In genomic region chr11:78564037-78564888, GRCh38 we compare ENCODE assay signal across 8 cellular contexts. TPM values are rescaled to one million over a fixed set of nuclear protein-coding genes. Genes with fewer than 3 reads are reported as not detected.
A peak's percentile ranks its signal among the peaks of the same experiment; 100 is the strongest.
DNase-seq lines count a peak whose midpoint lies in the region; ATAC-seq, FAIRE-seq and TF ChIP-seq lines count a peak whose summit lies in the region.

No MANE protein-coding gene starts in this region.

- no peak overlapping the region for H3K4me3 ChIP-seq in CD8-positive, alpha-beta T cell (ENCODE audit: low read depth, low read length)
- no peak overlapping the region for H3K4me3 ChIP-seq in H1 (ENCODE audit: extremely low read depth in 1 of 4, insufficient read depth in 2 of 4, low read depth in 3 of 4, low read length in 4 of 4)

- H2AFZ ChIP-seq in H1 (ENCODE audit: low read length): no peak overlapping the region

- no peak overlapping the region for H2BK20ac ChIP-seq in H1 (ENCODE audit: low read length)

- H4K20me1 ChIP-seq in H1 (replicated peaks in 1 of 2; ENCODE audit: control insufficient read depth in 1 of 2, insufficient read depth in 2 of 2, low read length in 2 of 2): peaks cover 0 to 1% of the 10 kb centered on the region in 2 experiments

- H3K4ac ChIP-seq in H1 (replicated peaks; ENCODE audit: insufficient read length, low read depth, low read length): no peak overlapping the region

- CTCF ChIA-PET in CD8-positive, alpha-beta T cell (lab: Charles Lee): interaction anchor here (0.6 to 5.7 kb wide), 30 partner anchors 10 to 521 kb away, joined by 3 to 58 read pairs (median 4); partner anchors contain the start of genes ALG8, GAB2, NARS2 and NDUFC2
- CTCF ChIA-PET in H1 (lab: Charles Lee; ENCODE audit: partially characterized antibody): interaction anchor here (0.6 to 3.9 kb wide), 60 partner anchors 10 to 1032 kb away, joined by 3 to 36 read pairs (median 4); partner anchors contain the start of gene NARS2

- H3K4me2 ChIP-seq in H1 (ENCODE audit: insufficient read depth in 1 of 2, low read depth in 2 of 2, low read length in 2 of 2): no peak overlapping the region

- H2BK5ac ChIP-seq in H1 (ENCODE audit: low read depth, low read length): no peak overlapping the region

- no peak overlapping the region for H3K14ac ChIP-seq in H1 (ENCODE audit: insufficient read length)

- H3K4me1 Mint-ChIP-seq in CD8-positive, alpha-beta T cell (ENCODE audit: low read depth): peaks cover 39% of the 10 kb centered on the region

- no peak overlapping the region for H2BK15ac ChIP-seq in H1 (ENCODE audit: low read length)

- 94% methylated on average over 4 of the region's 4 CpGs; no CpG with 5 or more reads in 1 of the 2 experiments for WGBS in H1 (ENCODE audit: extremely low coverage in 1 of 2, insufficient coverage in 1 of 2, insufficient read length in 1 of 2, insufficient replicate concordance in 2 of 2, low coverage in 1 of 2, low lambda C conversion rate in 2 of 2, missing lambda C conversion rate in 1 of 2), 2 experiments

- peaks cover 59% of the 10 kb centered on the region for H3K36me3 Mint-ChIP-seq in CD8-positive, alpha-beta T cell

- TF ChIP-seq CTCF in CD8-positive, alpha-beta T cell (IDR thresholded peaks at IDR 0.05): peak; percentile 81
- TF ChIP-seq CTCF in H1 (IDR thresholded peaks at IDR 0.05; ENCODE audit: control extremely low read depth in 1 of 3, insufficient read depth in 1 of 3, low read depth in 1 of 3, low read length in 3 of 3): peak in 2 of 3 experiments; percentile 28 to 46; a peak in 2 of 4 replicates

- H3K9me3 Mint-ChIP-seq in CD8-positive, alpha-beta T cell: no peaks in the 10 kb centered on the region

- H3K4me3 Mint-ChIP-seq in CD8-positive, alpha-beta T cell: no peak overlapping the region

- DNase-seq in CD8-positive, alpha-beta T cell: peak in 5 of 7 experiments; percentile 3 to 50 (median 20)
- peak; percentile 66 for DNase-seq in NCI-H1092 (lab: John Stamatoyannopoulos, UW)
- DNase-seq in T follicular helper cell (ENCODE audit: low read depth): peak; percentile 10
- DNase-seq in H1 (ENCODE audit: low read depth in 1 of 2, low spot score in 2 of 2): no peak
- DNase-seq in mucosa of gallbladder (ENCODE audit: low spot score): peak; percentile 65
- DNase-seq in activated CD8-positive, alpha-beta memory T cell treated with anti-CD3 and anti-CD28 coated beads, Interleukin-2, amount 50 U/mL, for 48 hours: no peak

- no peak for FAIRE-seq in H1 (lab: Jason Lieb, UNC)

- peaks cover 16% of the 10 kb centered on the region for H3K36me3 ChIP-seq in CD8-positive, alpha-beta T cell (ENCODE audit: insufficient read depth, low read length)
- H3K36me3 ChIP-seq in H1 (ENCODE audit: control insufficient read depth in 2 of 4, insufficient read depth in 4 of 4, low read length in 3 of 4): peaks cover 0 to 49% (median 21%) of the 10 kb centered on the region in 4 experiments; a peak in 6 of 8 replicates

- peak; percentile 65 for ATAC-seq in CD8-positive, alpha-beta T cell
- ATAC-seq in GM18861 (IDR thresholded peaks at IDR 0.05; ENCODE audit: unreplicated experiment) (peak; percentile 36), HG02970 (IDR thresholded peaks at IDR 0.05; ENCODE audit: low FRiP score, unreplicated experiment) (no peak)

- peaks cover 6% of the 10 kb centered on the region for H3K79me1 ChIP-seq in H1 (ENCODE audit: low read depth, low read length)

- no peak for TF ChIP-seq POLR2A in H1 (IDR thresholded peaks at IDR 0.05; ENCODE audit: control extremely low read depth in 1 of 2, low read depth in 2 of 2, low read length in 2 of 2)

- H3K79me2 ChIP-seq in H1 (ENCODE audit: control insufficient read depth in 1 of 2, insufficient read depth in 2 of 2, low read length in 2 of 2): peaks cover 0 to 50% of the 10 kb centered on the region in 2 experiments; a peak in 2 of 4 replicates

- intact Hi-C loops in CD8-positive, alpha-beta T cell (cut with DNase I, micrococcal nuclease): loop anchor here (1.0 to 10.0 kb wide), 6 partner anchors 10 to 517 kb away; partner anchors contain the start of genes GAB2 (in 2 of the 2), NARS2 (in 1 of the 2) and NDUFC2 (in 1 of the 2)

- no peaks in the 10 kb centered on the region for H3K27me3 ChIP-seq in CD8-positive, alpha-beta T cell (ENCODE audit: insufficient read depth, low read length)
- no peaks in the 10 kb centered on the region for H3K27me3 ChIP-seq in H1 (replicated peaks in 1 of 4; ENCODE audit: control insufficient read depth in 3 of 4, extremely low read depth in 1 of 4, insufficient read depth in 3 of 4, low read length in 3 of 4)

- H3K4me1 ChIP-seq in CD8-positive, alpha-beta T cell (ENCODE audit: insufficient read depth, low read length): peaks cover 13% of the 10 kb centered on the region
- no peaks in the 10 kb centered on the region for H3K4me1 ChIP-seq in H1 (replicated peaks in 1 of 4; ENCODE audit: control insufficient read depth in 3 of 4, insufficient read depth in 4 of 4, low read length in 3 of 4)

- H2AK5ac ChIP-seq in H1 (ENCODE audit: low read depth, low read length): no peak overlapping the region

- H3K27ac Mint-ChIP-seq in CD8-positive, alpha-beta T cell: no peak overlapping the region

- no peaks in the 10 kb centered on the region for H3K27me3 Mint-ChIP-seq in CD8-positive, alpha-beta T cell (ENCODE audit: low read depth)

- H2BK120ac ChIP-seq in H1 (replicated peaks; ENCODE audit: low read depth, low read length): no peak overlapping the region

- H4K91ac ChIP-seq in H1 (replicated peaks; ENCODE audit: insufficient read length, low read length): no peak overlapping the region

- H3K9ac ChIP-seq in H1 (replicated peaks in 1 of 4; ENCODE audit: extremely low read depth in 1 of 4, low read depth in 3 of 4, low read length in 3 of 4): no peak overlapping the region

- H4K5ac ChIP-seq in H1 (ENCODE audit: insufficient read length, low read depth, low read length): no peak overlapping the region

- TF ChIP-seq EP300 in H1 (IDR thresholded peaks at IDR 0.05; ENCODE audit: borderline replicate concordance in 1 of 2, low read depth in 2 of 2, low read length in 2 of 2): no peak

- no peak overlapping the region for H2BK12ac ChIP-seq in H1 (ENCODE audit: low read depth, low read length)

- no peak overlapping the region for H3K56ac ChIP-seq in H1 (replicated peaks; ENCODE audit: insufficient read length, low read depth, low read length)

- no peak overlapping the region for H4K8ac ChIP-seq in H1 (ENCODE audit: extremely low read depth, insufficient read depth, low read length)

- H3K23ac ChIP-seq in H1 (ENCODE audit: insufficient read length): no peak overlapping the region

- no peak overlapping the region for H3K27ac ChIP-seq in CD8-positive, alpha-beta T cell (ENCODE audit: low read depth, low read length)
- no peak overlapping the region for H3K27ac ChIP-seq in H1 (ENCODE audit: low read depth, low read length)

- peaks cover 2% of the 10 kb centered on the region; the same call in 1 of the 2 replicates for H3K23me2 ChIP-seq in H1 (ENCODE audit: low read depth, low read length)

- peak; percentile 62 to 78 for TF ChIP-seq RAD21 in H1 (IDR thresholded peaks at IDR 0.05 in 1 of 2, conservative IDR thresholded peaks at IDR 0.05 in 1 of 2; ENCODE audit: low read depth in 2 of 2, low read length in 2 of 2)

- no peak overlapping the region for H3K18ac ChIP-seq in H1 (ENCODE audit: extremely low read depth, low read length)

- H3K9me3 ChIP-seq in CD8-positive, alpha-beta T cell (ENCODE audit: low read length): no peaks in the 10 kb centered on the region
- no peaks in the 10 kb centered on the region for H3K9me3 ChIP-seq in H1 (ENCODE audit: insufficient read depth in 2 of 2, low read depth in 1 of 2, low read length in 1 of 2)

- POLR2A ChIA-PET in CD8-positive, alpha-beta T cell (lab: Charles Lee): interaction anchor here (0.6 to 2.3 kb wide), 4 partner anchors 10 to 489 kb away, joined by 3 to 18 read pairs (median 5); partner anchors contain the start of gene NARS2
- POLR2A ChIA-PET in H1 (lab: Charles Lee; ENCODE audit: partially characterized antibody): interaction anchor here (0.6 to 2.6 kb wide), 4 partner anchors 10 to 265 kb away, joined by 3 to 13 read pairs (median 6); partner anchors contain the start of genes GAB2 and NARS2

TF ChIP-seq in H1, 55 proteins besides CTCF, POLR2A, EP300 and RAD21:
- TF ChIP-seq CBX8 (IDR thresholded peaks at IDR 0.05; ENCODE audit: borderline replicate concordance, low read depth, low read length): no peak
- no peak for TF ChIP-seq HDAC6 (IDR thresholded peaks at IDR 0.05; ENCODE audit: low read depth, low read length)

RNA-seq across cellular contexts. Expression of gene NARS2, which starts 10.4 kb away (rescaled TPM):
- total RNA-seq in CD8-positive, alpha-beta T cell: 1 to 10 TPM; 6.3 to 8.3 TPM
- 46.7 and 51.6 TPM in 2 replicates for total RNA-seq in H1 (2021; fragmentation: NEBNext Ultra II Directional; extraction: Animal tissue kit (Norgen Biotek cat#: 25700))
- polyA plus RNA-seq in H1 (2011; rRNA removed): 14.8 and 26.2 TPM in 2 replicates
- polyA plus RNA-seq in H1 (2011; cell fraction: cytosol; rRNA removed): 29.7 TPM
- 9.9 TPM for polyA plus RNA-seq in H1 (2011; cell fraction: nucleus; rRNA removed)
- polyA plus RNA-seq in H1 (2012, experiment 1 of 2): 29.6 to 46.6 TPM (median 31.9 TPM) in 4 replicates
- 5.5 TPM for polyA plus RNA-seq in H1 (2012, experiment 2 of 2)
- polyA plus RNA-seq in H1 (2013, experiment 1 of 2): 29.1 TPM
- polyA plus RNA-seq in H1 (2013, experiment 2 of 2): 29.4 TPM
- 23.1 and 26.1 TPM in 2 replicates for polyA minus RNA-seq in H1 (2011; rRNA and poly(A)+ RNA removed)
- polyA minus RNA-seq in H1 (2011; cell fraction: cytosol; rRNA and poly(A)+ RNA removed): 24.7 TPM
- polyA minus RNA-seq in H1 (2011; cell fraction: nucleus; rRNA and poly(A)+ RNA removed): 38.0 TPM
- total RNA-seq in mucosa of gallbladder: 16.3 TPM

Comparison
In these comparisons a context has a peak if more than half of its experiments do, and no peak if none do; other contexts are left out.
1. DNase-seq: peak in CD8-positive, alpha-beta T cell (5 of 7), NCI-H1092 (single experiment), T follicular helper cell (single experiment) and mucosa of gallbladder (single experiment); none in H1 (0 of 2) and activated CD8-positive, alpha-beta memory T cell treated with anti-CD3 and anti-CD28 coated beads, Interleukin-2, amount 50 U/mL, for 48 hours (single experiment).